ENCODE assay signal across 20 cellular contexts in the genomic region with DNA sequence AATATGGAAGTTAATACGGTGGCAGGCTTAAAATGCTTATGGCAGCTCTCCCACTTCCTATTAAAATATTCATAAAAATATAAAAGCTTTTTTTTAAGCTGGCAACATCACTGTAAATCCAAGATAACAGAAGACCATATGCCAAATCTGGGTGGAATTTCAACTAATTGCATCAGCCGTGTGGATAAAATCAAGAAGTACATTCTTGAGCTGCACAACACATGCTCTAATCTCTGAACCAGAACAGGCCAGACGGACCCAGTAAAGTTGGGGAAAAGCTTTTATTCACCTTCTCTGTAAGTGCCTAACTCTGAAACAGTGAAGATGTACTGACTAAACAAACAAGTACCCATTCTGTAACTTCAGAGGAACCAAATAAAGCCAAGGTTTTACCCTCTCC. TPM values are rescaled to one million over a fixed set of nuclear protein-coding genes. Genes with fewer than 3 reads are reported as not detected.
DNase-seq lines count a peak whose midpoint lies in the region; ATAC-seq and TF ChIP-seq lines count a peak whose summit lies in the region.
"Had no signal": no experiment of that assay in that cellular context is flagged by ENCODE, and none has a peak within 500 bp of the region (broad histone marks: within the 10 kb centered on the region; RNA-seq: fewer than 3 reads in every experiment).

No MANE protein-coding gene starts in this region.

- H3K27me3 ChIP-seq in vagina (no peaks in the 10 kb centered on the region), aorta (ENCODE audit: control insufficient read depth in 1 of 2, insufficient read depth in 2 of 2, low read length in 1 of 2) (no peaks in the 10 kb centered on the region)
- H3K27me3 ChIP-seq: sigmoid colon, upper lobe of left lung had no signal

- no peak for TF ChIP-seq POLR2A in vagina (IDR thresholded peaks at IDR 0.05)

- DNase-seq in GM03348 (ENCODE audit: low spot score) = peak; percentile 42
- peak; percentile 98 for DNase-seq in NCI-H524 treated with DMSO at 0.1 percent for 48 hours (lab: John Stamatoyannopoulos, UW)
- DNase-seq in choroid plexus epithelial cell (ENCODE audit: low read depth) = peak; percentile 64
- DNase-seq in retinal pigment epithelial cell (ENCODE audit: low read depth) = peak; percentile 84
- no peak for DNase-seq in NCI-H2081 treated with DMSO at 0.1 percent for 48 hours (lab: John Stamatoyannopoulos, UW)
- DNase-seq in vagina (ENCODE audit: extremely low spot score in 2 of 2) = no peak
- DNase-seq in aorta = no peak
- DNase-seq: activated CD8-positive, alpha-beta memory T cell treated with anti-CD3 and anti-CD28 coated beads, Interleukin-2, amount 10 ng/mL, durations not matched to agents 7 days and 5 days; activated naive CD4-positive, alpha-beta T cell treated with anti-CD3 and anti-CD28 coated beads for 36 hours; CD4-positive, alpha-beta T cell; GDM1; hippocampal formation; Karpas-422; NCI-H1930; sigmoid colon; upper lobe of left lung had no signal

- H3K4me1 ChIP-seq in vagina (no peaks in the 10 kb centered on the region), aorta (ENCODE audit: control insufficient read depth in 1 of 2, insufficient read depth in 2 of 2, low read length in 2 of 2) (no peaks in the 10 kb centered on the region)
- H3K4me1 ChIP-seq: upper lobe of left lung had no signal

- WGBS in aorta, 2 donors = 4 to 5% methylated on average over 3 of the region's 3 CpGs

- H3K27ac ChIP-seq in vagina (no peak overlapping the region), aorta (ENCODE audit: low read depth in 1 of 2, low read length in 2 of 2) (no peak overlapping the region)
- H3K27ac ChIP-seq: HL-60, sigmoid colon, upper lobe of left lung had no signal

- intact Hi-C loops in vagina (cut with DNase I) = no loop called here
- intact Hi-C loops in aorta (cut with DNase I) = no loop called here

- no peak for TF ChIP-seq CTCF in choroid plexus epithelial cell (conservative IDR thresholded peaks at IDR 0.05; ENCODE audit: low read depth, low read length)
- TF ChIP-seq CTCF in retinal pigment epithelial cell (conservative IDR thresholded peaks at IDR 0.05; ENCODE audit: low read depth, low read length) = no peak
- no peak for TF ChIP-seq CTCF in vagina (IDR thresholded peaks at IDR 0.05)

- ATAC-seq in aorta (ENCODE audit: low FRiP score) = no peak
- ATAC-seq: activated CD8-positive, alpha-beta memory T cell treated with anti-CD3 and anti-CD28 coated beads, Interleukin-2, amount 10 ng/mL, durations not matched to agents 7 days and 5 days; GM23338; stimulated activated memory B cell treated with anti-CD40 and anti-IgM and Interleukin-4, amounts not matched to agents 10 μg/mL and 1 μg/mL and 100 μg/mL, for 72 hours had no signal

- H3K9me3 ChIP-seq in vagina (no peaks in the 10 kb centered on the region), aorta (ENCODE audit: control insufficient read depth, low read length) (no peaks in the 10 kb centered on the region)
- H3K9me3 ChIP-seq: sigmoid colon, upper lobe of left lung had no signal

- H3K4me3 ChIP-seq in choroid plexus epithelial cell (ENCODE audit: low read depth, low read length) (no peak overlapping the region), retinal pigment epithelial cell (ENCODE audit: low read length) (no peak overlapping the region), vagina (no peak overlapping the region), aorta (ENCODE audit: low read length in 2 of 2) (no peak overlapping the region)
- H3K4me3 ChIP-seq: GM23338, sigmoid colon, upper lobe of left lung had no signal

- H3K36me3 ChIP-seq in vagina (no peaks in the 10 kb centered on the region), aorta (ENCODE audit: control insufficient read depth in 1 of 2, insufficient read depth in 2 of 2, low read length in 1 of 2) (no peaks in the 10 kb centered on the region)
- H3K36me3 ChIP-seq: sigmoid colon, upper lobe of left lung had no signal

RNA-seq across cellular contexts. Expression of a gene that starts 57.3 kb away (rescaled TPM):
- total RNA-seq in vagina = 13.5 TPM
- 1 to 10 TPM; 1.8 to 4.8 TPM for total RNA-seq in aorta
- polyA plus RNA-seq in aorta = 1 to 10 TPM in 1 of 2 donors, under 1 TPM in 1; 0.10 to 1.6 TPM
- total RNA-seq: GM23338 had no signal
- polyA plus RNA-seq: neural cell had no signal

Comparison
In these comparisons a context has a peak if more than half of its experiments do, and no peak if none do; other contexts are left out.
1. DNase-seq: peak in GM03348 (single experiment), NCI-H524 treated with DMSO at 0.1 percent for 48 hours (single experiment), choroid plexus epithelial cell (single experiment) and retinal pigment epithelial cell (single experiment); none in NCI-H2081 treated with DMSO at 0.1 percent for 48 hours (single experiment), vagina (0 of 2) and aorta (0 of 2).